In the genomic region with DNA sequence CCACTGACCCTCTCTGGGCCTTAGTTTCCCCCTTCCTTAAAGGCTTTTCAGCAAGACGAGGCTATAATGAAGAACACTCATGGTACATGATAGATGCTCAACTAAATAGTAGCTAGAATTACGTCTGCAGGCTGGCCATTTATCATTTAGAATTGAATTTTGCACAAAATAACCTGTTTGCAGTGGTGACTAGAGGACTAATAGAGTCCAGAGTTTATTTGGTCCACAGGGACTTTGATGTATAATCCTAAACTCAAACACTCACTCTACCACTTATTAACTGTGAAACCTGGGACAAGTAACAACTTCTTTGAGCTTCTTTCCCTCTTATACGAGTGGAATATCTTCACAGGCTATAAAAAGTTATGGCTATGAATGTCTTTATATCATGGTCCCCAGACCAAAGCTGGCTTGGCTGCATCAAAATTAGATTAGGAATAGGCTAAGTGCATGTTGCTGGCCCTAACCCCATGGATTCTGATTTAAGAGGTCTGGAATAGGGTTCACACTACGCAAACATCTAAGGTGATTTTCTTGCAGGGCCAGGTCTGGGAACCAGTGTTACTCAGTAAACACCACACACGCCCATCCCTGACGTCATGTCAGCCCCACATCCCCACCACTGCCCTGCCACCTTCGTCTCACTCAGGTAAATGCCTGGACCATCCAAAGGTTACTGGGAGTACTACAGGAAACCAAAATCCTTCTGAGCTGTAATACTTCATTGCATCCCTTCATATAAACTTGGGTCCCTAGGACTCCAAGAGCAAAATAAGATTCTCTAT, we compare ENCODE assay signal across 8 cellular contexts.
"Had no signal": no experiment of that assay in that cellular context is flagged by ENCODE, and none has a peak within 500 bp of the region (broad histone marks: within the 10 kb centered on the region; RNA-seq: fewer than 3 reads in every experiment).

No MANE protein-coding gene starts in this region.

- H3K4me3 ChIP-seq: GM12878 had no signal

- FAIRE-seq: G401.6, GM12878, GM12891, GM12892, GM18507, GM19239 had no signal

- ATAC-seq: GM12878 had no signal

- DNase-seq: GDM1, GF-D8 had no signal
